16 cellular contexts compared by ENCODE assay signal in the genomic region with DNA sequence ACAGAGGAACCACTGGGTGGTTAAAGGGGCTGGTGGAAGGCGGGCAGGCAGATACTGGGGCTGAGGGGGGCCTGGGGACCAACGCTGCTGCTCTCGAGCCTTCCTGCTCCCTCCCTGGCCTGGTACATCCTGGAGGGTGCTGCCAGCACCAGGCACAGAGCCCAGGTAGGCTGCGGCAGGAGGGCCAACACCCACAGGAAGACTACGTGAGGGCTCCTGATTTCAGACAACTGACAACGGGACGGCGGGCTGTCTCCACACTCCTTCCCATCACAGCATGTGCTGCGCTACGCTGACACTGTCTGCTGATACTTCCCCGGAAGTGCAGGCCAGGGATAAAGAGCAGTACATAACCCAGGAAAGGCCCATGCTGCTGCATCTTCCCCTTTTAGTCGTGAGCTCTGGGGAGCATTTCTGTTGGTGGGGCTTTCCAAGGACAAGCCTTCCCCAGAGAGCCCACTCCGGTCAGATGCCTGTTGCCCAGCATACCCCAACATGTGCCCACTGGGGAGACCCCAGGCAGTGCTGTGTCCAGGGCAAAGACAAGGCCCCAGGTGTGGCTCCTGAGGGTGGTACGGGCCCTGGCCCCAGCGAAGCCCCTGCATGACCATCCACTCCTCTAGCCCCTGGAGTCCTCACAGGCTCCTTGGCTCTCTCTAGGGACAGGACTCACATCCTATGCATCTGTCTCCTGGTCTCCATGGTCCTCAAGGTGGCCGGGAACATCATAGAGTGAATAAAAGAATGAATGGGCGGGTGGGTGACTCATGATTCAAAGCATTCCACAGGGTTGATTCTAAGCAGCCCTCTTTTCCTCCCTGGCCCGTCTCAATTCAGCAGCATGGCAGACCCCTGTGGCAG. TPM values are rescaled to one million over a fixed set of nuclear protein-coding genes. Genes with fewer than 3 reads are reported as not detected.
DNase-seq lines count a peak whose midpoint lies in the region; ATAC-seq and TF ChIP-seq lines count a peak whose summit lies in the region.
"Had no signal": no experiment of that assay in that cellular context is flagged by ENCODE, and none has a peak within 500 bp of the region (broad histone marks: within the 10 kb centered on the region; RNA-seq: fewer than 3 reads in every experiment).

No MANE protein-coding gene starts in this region.

- H3K9me3 ChIP-seq in WERI-Rb-1 (ENCODE audit: severe bottlenecking): no peaks in the 10 kb centered on the region
- no peaks in the 10 kb centered on the region for H3K9me3 ChIP-seq in left ventricle myocardium inferior (replicated peaks)
- H3K9me3 ChIP-seq: tibial nerve had no signal

- peaks cover 24% of the 10 kb centered on the region for H3K36me3 Mint-ChIP-seq in T-cell

- CTCF ChIA-PET in T-cell (lab: Charles Lee): interaction anchor here in 1 of 2 donors (1.0 kb wide), 1 partner anchor 178 kb away, joined by 3 read pairs; no protein-coding TSS in a partner anchor

- H3K27ac ChIP-seq in WERI-Rb-1 (peak overlapping the region; percentile 83), left ventricle myocardium inferior (replicated peaks) (peak overlapping the region; percentile 83)

- intact Hi-C loops in left ventricle myocardium inferior (cut with micrococcal nuclease): no loop called here

- H3K4me3 ChIP-seq in WERI-Rb-1 (ENCODE audit: low read depth, low read length) (no peak overlapping the region), left ventricle myocardium inferior (no peak overlapping the region)
- H3K4me3 ChIP-seq: tibial nerve had no signal

- POLR2A ChIA-PET in T-cell (lab: Charles Lee): interaction anchor here in 1 of 2 donors (0.5 kb wide), 1 partner anchor 113 kb away, joined by 3 read pairs; no protein-coding TSS in a partner anchor

- no peaks in the 10 kb centered on the region for H3K9me3 Mint-ChIP-seq in T-cell

- no peak for ATAC-seq in T-cell (replicated peaks in 1 of 4)
- ATAC-seq in HG02885 (IDR thresholded peaks at IDR 0.05; ENCODE audit: poor library complexity, unreplicated experiment): no peak
- ATAC-seq: HepG2 had no signal

- peaks cover 62% of the 10 kb centered on the region for H3K4me1 ChIP-seq in left ventricle myocardium inferior

- H3K4me3 Mint-ChIP-seq in T-cell: no peak overlapping the region

- H3K4me1 Mint-ChIP-seq in T-cell: peaks cover 0 to 3% (median 0%) of the 10 kb centered on the region in 3 donors

- no peak overlapping the region for H3K27ac Mint-ChIP-seq in T-cell

- peak; percentile 58 for DNase-seq in A172 (ENCODE audit: low spot score)
- DNase-seq in HS-27A (ENCODE audit: low read depth): peak; percentile 51
- no peak for DNase-seq in WERI-Rb-1
- DNase-seq in left ventricle myocardium inferior: peak; percentile 14
- DNase-seq in T-cell: no peak
- DNase-seq in D341Med (ENCODE audit: low spot score): no peak
- DNase-seq in NCI-H1105 (lab: John Stamatoyannopoulos, UW): no peak
- DNase-seq: activated CD8-positive, alpha-beta memory T cell treated with anti-CD3 and anti-CD28 coated beads, Interleukin-2, amount 50 U/mL, for 48 hours; AML-193; amygdala; NCI-H1930 had no signal

- no peaks in the 10 kb centered on the region for H3K27me3 ChIP-seq in WERI-Rb-1 (ENCODE audit: insufficient read depth, low read depth, severe bottlenecking)
- no peaks in the 10 kb centered on the region for H3K27me3 ChIP-seq in left ventricle myocardium inferior (ENCODE audit: low read depth)
- H3K27me3 ChIP-seq: tibial nerve had no signal

- H3K36me3 ChIP-seq in WERI-Rb-1 (peaks cover 29% of the 10 kb centered on the region), left ventricle myocardium inferior (peaks cover 48% of the 10 kb centered on the region)

- H3K27me3 Mint-ChIP-seq in T-cell: no peaks in the 10 kb centered on the region

- TF ChIP-seq CTCF in WERI-Rb-1 (IDR thresholded peaks at IDR 0.05; ENCODE audit: low read depth, low read length) (no peak), left ventricle myocardium inferior (IDR thresholded peaks at IDR 0.05; ENCODE audit: borderline replicate concordance) (no peak)

RNA-seq across cellular contexts. Expression of a gene that starts 38.0 kb away (rescaled TPM):
- total RNA-seq in A172 (2014; rRNA removed; shearing (Covaris generic)): not detected in 2 replicates
- total RNA-seq in left ventricle myocardium inferior (not detected), T-cell (under 1 TPM in 1 of 5 donors, not detected in 4; 0.18 TPM)
- total RNA-seq: epithelial cell of proximal tubule, HepG2, myocyte, tibial nerve had no signal

Comparison
In these comparisons a context has a peak if more than half of its experiments do, and no peak if none do; other contexts are left out.
1. DNase-seq: peak in A172 (single experiment), HS-27A (single experiment) and left ventricle myocardium inferior (single experiment); none in WERI-Rb-1 (single experiment), T-cell (0 of 34), D341Med (single experiment) and NCI-H1105 (single experiment).